In genomic region chr9:126631254-126631653, GRCh38 we compare ENCODE assay signal across 32 cellular contexts. TPM values are rescaled to one million over a fixed set of nuclear protein-coding genes. Genes with fewer than 3 reads are reported as not detected.
A peak's percentile ranks its signal among the peaks of the same experiment; 100 is the strongest.
DNase-seq lines count a peak whose midpoint lies in the region; ATAC-seq, FAIRE-seq and TF ChIP-seq lines count a peak whose summit lies in the region.
"Had no signal": no experiment of that assay in that cellular context is flagged by ENCODE, and none has a peak within 500 bp of the region (broad histone marks: within the 10 kb centered on the region; RNA-seq: fewer than 3 reads in every experiment).

No MANE protein-coding gene starts in this region.

- H3K27me3 ChIP-seq in BE2C (peaks cover 92% of the 10 kb centered on the region), GM23338 (ENCODE audit: insufficient read depth) (peaks cover 97% of the 10 kb centered on the region), K562 (ENCODE audit: control insufficient read depth in 2 of 2, insufficient read depth in 2 of 2, low read length in 2 of 2) (peaks cover 26 to 78% of the 10 kb centered on the region in 2 experiments)

- TF ChIP-seq RAD21 in K562 (CRISPR knock-in tag; conservative IDR thresholded peaks at IDR 0.05 in 1 of 2, IDR thresholded peaks at IDR 0.05 in 1 of 2) = no peak

- intact Hi-C loops in K562 (cut with micrococcal nuclease) = no loop called here
- intact Hi-C loops in activated CD4-positive, alpha-beta T cell treated with anti-CD3 and anti-CD28 coated beads for 36 hours (cut with DNase I, micrococcal nuclease) = no loop called here

- POLR2A ChIA-PET in K562 (lab: Yijun Ruan, JAX) = no interaction called here
- POLR2A ChIA-PET in activated CD4-positive, alpha-beta T cell treated with anti-CD3 and anti-CD28 coated beads for 36 hours (lab: Charles Lee) = no interaction called here

- H3K4me3 ChIP-seq in BE2C (ENCODE audit: low read depth, low read length) (no peak overlapping the region), GM23338 (no peak overlapping the region), K562 (no peak overlapping the region)
- H3K4me3 ChIP-seq: colonic mucosa, prostate gland, tibial nerve had no signal

- no peaks in the 10 kb centered on the region for H3K79me2 ChIP-seq in GM23338 (replicated peaks; ENCODE audit: insufficient read depth)
- H3K79me2 ChIP-seq in K562 (ENCODE audit: control insufficient read depth, insufficient read depth, low read length) = no peaks in the 10 kb centered on the region

- H3K9me1 ChIP-seq in K562 (ENCODE audit: control insufficient read depth, insufficient read depth, low read length) = no peaks in the 10 kb centered on the region

- TF ChIP-seq POLR2A in K562 (conservative IDR thresholded peaks at IDR 0.05) = no peak

- H3K9me3 Mint-ChIP-seq in GM23338 = no peaks in the 10 kb centered on the region; the same call in 2 of the 3 replicates
- H3K9me3 Mint-ChIP-seq in activated CD4-positive, alpha-beta T cell treated with anti-CD3 and anti-CD28 coated beads for 36 hours (ENCODE audit: low read depth) = no peaks in the 10 kb centered on the region
- H3K9me3 Mint-ChIP-seq: activated naive CD4-positive, alpha-beta T cell treated with anti-CD3 and anti-CD28 coated beads, Interleukin-2, amount 50 U/mL, for 24 hours; activated T-helper 17 cell treated with anti-CD3 and anti-CD28 coated beads, Interleukin-2, amount 50 U/mL, for 72 hours; mesothelial cell of epicardium; naive B cell had no signal

- no peak for TF ChIP-seq CTCF in BE2C (IDR thresholded peaks at IDR 0.05; ENCODE audit: low read depth, low read length)
- peak in 1 of 2 experiments; percentile 19; a peak in 1 of 4 replicates for TF ChIP-seq CTCF in GM23338 (conservative IDR thresholded peaks at IDR 0.05; ENCODE audit: low read depth in 2 of 2)
- TF ChIP-seq CTCF in K562 (IDR thresholded peaks at IDR 0.05 in 2 of 3, conservative IDR thresholded peaks at IDR 0.05 in 1 of 3; ENCODE audit: insufficient read depth in 2 of 3, low read depth in 1 of 3, low read length in 3 of 3) = no peak

- H3K4me2 ChIP-seq in GM23338 (no peak overlapping the region), K562 (ENCODE audit: insufficient read depth, low read length) (no peak overlapping the region)

- no peak overlapping the region for H3K9ac ChIP-seq in K562 (ENCODE audit: insufficient read depth in 1 of 2, low read depth in 2 of 2, low read length in 2 of 2)

- CTCF ChIA-PET in K562 (lab: Yijun Ruan, JAX; ENCODE audit: low intra/inter-chr PET ratio) = no interaction called here
- CTCF ChIA-PET in activated CD4-positive, alpha-beta T cell treated with anti-CD3 and anti-CD28 coated beads for 36 hours (lab: Charles Lee) = interaction anchor here (0.6 to 1.4 kb wide), 2 partner anchors 36 to 59 kb away, joined by 3 to 4 read pairs; no protein-coding TSS in a partner anchor

- H4K20me1 ChIP-seq in GM23338 (replicated peaks; ENCODE audit: insufficient read depth) (no peaks in the 10 kb centered on the region; the same call in 1 of the 2 replicates), K562 (replicated peaks; ENCODE audit: control insufficient read depth, insufficient read depth, low read length) (peaks cover 4% of the 10 kb centered on the region; the same call in 1 of the 2 replicates)

- H2AFZ ChIP-seq in GM23338 (no peak overlapping the region), K562 (ENCODE audit: low read depth, low read length) (no peak overlapping the region)

- H3K27ac ChIP-seq in GM23338 (ENCODE audit: low read depth) = no peak overlapping the region
- H3K27ac ChIP-seq in K562 (ENCODE audit: extremely low read depth, low read depth, low read length) = no peak overlapping the region
- H3K27ac ChIP-seq: colonic mucosa, prostate gland, tibial nerve had no signal

- H3K4me1 Mint-ChIP-seq in GM23338 = peaks cover 5% of the 10 kb centered on the region
- peaks cover 3% of the 10 kb centered on the region for H3K4me1 Mint-ChIP-seq in activated CD4-positive, alpha-beta T cell treated with anti-CD3 and anti-CD28 coated beads for 36 hours
- H3K4me1 Mint-ChIP-seq: activated T-helper 17 cell treated with anti-CD3 and anti-CD28 coated beads, Interleukin-2, amount 50 U/mL, for 72 hours had no signal

- 0 out of 2 replicates have a peak, but pooled peaks cover 3% of the 10 kb centered on the region for H3F3A ChIP-seq in GM23338 (replicated peaks; ENCODE audit: low read depth)

- H3K4me3 Mint-ChIP-seq in GM23338 = no peak overlapping the region
- no peak overlapping the region for H3K4me3 Mint-ChIP-seq in activated CD4-positive, alpha-beta T cell treated with anti-CD3 and anti-CD28 coated beads for 36 hours
- H3K4me3 Mint-ChIP-seq: activated T-helper 17 cell treated with anti-CD3 and anti-CD28 coated beads, Interleukin-2, amount 50 U/mL, for 72 hours; mesothelial cell of epicardium; naive B cell had no signal

- FAIRE-seq in K562 (lab: Jason Lieb, UNC) = no peak
- FAIRE-seq: bronchial epithelial cell had no signal

- no peak for TF ChIP-seq EP300 in K562 (IDR thresholded peaks at IDR 0.05; ENCODE audit: low read length)

- H3K36me3 ChIP-seq in BE2C = no peaks in the 10 kb centered on the region
- no peaks in the 10 kb centered on the region for H3K36me3 ChIP-seq in GM23338 (ENCODE audit: insufficient read depth)
- H3K36me3 ChIP-seq in K562 (ENCODE audit: control insufficient read depth, insufficient read depth, low read length) = no peaks in the 10 kb centered on the region
- H3K36me3 ChIP-seq: colonic mucosa, prostate gland, tibial nerve had no signal

- WGBS in K562 (ENCODE audit: insufficient coverage, low coverage, missing lambda C conversion rate) = 0% methylated on average over 5 of the region's 6 CpGs

- no peaks in the 10 kb centered on the region for H3K36me3 Mint-ChIP-seq in GM23338 (ENCODE audit: low read depth)
- no peaks in the 10 kb centered on the region for H3K36me3 Mint-ChIP-seq in activated CD4-positive, alpha-beta T cell treated with anti-CD3 and anti-CD28 coated beads for 36 hours (ENCODE audit: low read depth)
- H3K36me3 Mint-ChIP-seq: activated naive CD4-positive, alpha-beta T cell treated with anti-CD3 and anti-CD28 coated beads, Interleukin-2, amount 50 U/mL, for 24 hours; mesothelial cell of epicardium; naive B cell had no signal

- DNase-seq in BE2C (peak; percentile 43), GM23338 (ENCODE audit: low spot score) (peak; percentile 69), K562 (ENCODE audit: extremely low read depth in 1 of 4, low spot score in 3 of 4) (peak in 2 of 4 experiments; percentile 30 to 37), left lobe of liver (ENCODE audit: low spot score) (no peak), inferior parietal cortex (ENCODE audit: extremely low spot score) (no peak)
- DNase-seq in activated CD4-positive, alpha-beta T cell treated with anti-CD3 and anti-CD28 coated beads for 36 hours = no peak
- DNase-seq: activated CD4-positive, alpha-beta T cell treated with anti-CD3 and anti-CD28 coated beads for 4 hours; amygdala; C1 segment of cervical spinal cord; colonic mucosa; effector CD8-positive, alpha-beta T cell; GDM1; islet precursor cell; Karpas-422; naive B cell; NCI-H1436 treated with DMSO at 0.1 percent for 48 hours; NCI-H2081 treated with DMSO at 0.1 percent for 48 hours; NCI-H748 treated with DMSO at 0.1 percent for 48 hours; nucleus accumbens; SIG-M5; stimulated activated CD4-positive, alpha-beta T cell treated with anti-CD3 and anti-CD28 coated beads, Interleukin-4, amount 100 ng/mL, for 4 hours; SW 1271 had no signal

- H3K27ac Mint-ChIP-seq in GM23338 = no peak overlapping the region
- H3K27ac Mint-ChIP-seq in activated CD4-positive, alpha-beta T cell treated with anti-CD3 and anti-CD28 coated beads for 36 hours = no peak overlapping the region
- H3K27ac Mint-ChIP-seq: activated naive CD4-positive, alpha-beta T cell treated with anti-CD3 and anti-CD28 coated beads, Interleukin-2, amount 50 U/mL, for 24 hours; activated T-helper 17 cell treated with anti-CD3 and anti-CD28 coated beads, Interleukin-2, amount 50 U/mL, for 72 hours; mesothelial cell of epicardium; naive B cell had no signal

- peaks cover 87% of the 10 kb centered on the region for H3K27me3 Mint-ChIP-seq in GM23338 (ENCODE audit: insufficient read depth, low read depth, poor library complexity)
- peaks cover 56% of the 10 kb centered on the region for H3K27me3 Mint-ChIP-seq in activated CD4-positive, alpha-beta T cell treated with anti-CD3 and anti-CD28 coated beads for 36 hours

- no TSS peak for BruUV-seq in K562 (replicated peaks; lab: Mats Ljungman, UMichigan)

- H3K9me2 ChIP-seq in GM23338 (ENCODE audit: insufficient read depth) = no peaks in the 10 kb centered on the region

- ATAC-seq in GM23338 (peak; percentile 63), K562 (no peak; the same call in 2 of the 3 replicates), left lobe of liver (peak; percentile 41), HG03159 (IDR thresholded peaks at IDR 0.05; ENCODE audit: unreplicated experiment) (no peak), GM19455 (IDR thresholded peaks at IDR 0.05; ENCODE audit: unreplicated experiment) (no peak)
- no peak for ATAC-seq in activated CD4-positive, alpha-beta T cell treated with anti-CD3 and anti-CD28 coated beads for 36 hours
- ATAC-seq: activated T-helper 17 cell treated with anti-CD3 and anti-CD28 coated beads, Interleukin-2, amount 50 U/mL, for 72 hours had no signal

- H3K9me3 ChIP-seq in BE2C (no peaks in the 10 kb centered on the region), K562 (replicated peaks; ENCODE audit: control insufficient read depth, insufficient read depth, low read depth, low read length) (no peaks in the 10 kb centered on the region)
- H3K9me3 ChIP-seq: colonic mucosa, prostate gland, tibial nerve had no signal

- in situ Hi-C loops in K562 (cut with MboI) = no loop called here

- H3K4me1 ChIP-seq in BE2C = no peaks in the 10 kb centered on the region
- peaks cover 2% of the 10 kb centered on the region; the same call in 1 of the 2 replicates for H3K4me1 ChIP-seq in GM23338 (ENCODE audit: insufficient read depth)
- peaks cover 0 to 7% of the 10 kb centered on the region in 2 experiments; a peak in 1 of 5 replicates for H3K4me1 ChIP-seq in K562 (replicated peaks in 1 of 2; ENCODE audit: control insufficient read depth in 2 of 2, insufficient read depth in 2 of 2, low read length in 2 of 2)
- H3K4me1 ChIP-seq: colonic mucosa, prostate gland had no signal

RNA-seq across cellular contexts. Expression of gene LMX1B, which starts 17.5 kb away (rescaled TPM):
- polyA plus RNA-seq in BE2C (2012; ENCODE audit: insufficient read depth, insufficient read length, low read depth) = not detected
- 0.21 TPM in 1 of 2 replicates, not detected in the other for total RNA-seq in GM23338 (2014; rRNA removed; shearing (Covaris generic))
- 0.05 and 0.08 TPM in 2 replicates for polyA plus RNA-seq in GM23338 (2016; fragmentation: Nextera tagmentation; extraction: Ambion mirVana)
- total RNA-seq in K562 (2011; cell fraction: chromatin; rRNA removed; ENCODE audit: low replicate concordance) = not detected in 2 replicates
- not detected in 2 replicates for total RNA-seq in K562 (2011; cell fraction: nucleolus; rRNA removed)
- total RNA-seq in K562 (2011; cell fraction: nucleoplasm; rRNA removed) = not detected in 2 replicates
- total RNA-seq in K562 (2014; rRNA removed) = not detected in 2 replicates
- total RNA-seq in K562 (2014; rRNA removed; fragmentation: Illumina TruSeq; extraction: Trizol) = not detected in 2 replicates
- total RNA-seq in K562 (2015; rRNA removed; fragmentation: Illumina TruSeq; extraction: Trizol) = not detected in 2 replicates
- not detected in 2 replicates for total RNA-seq in K562 (2021)
- polyA plus RNA-seq in K562 (2011; rRNA removed) = not detected in 2 replicates
- not detected in 2 replicates for polyA plus RNA-seq in K562 (2011; cell fraction: cytosol; rRNA removed)
- polyA plus RNA-seq in K562 (2011; cell fraction: nucleus; rRNA removed) = not detected in 2 replicates
- not detected in 2 replicates for polyA plus RNA-seq in K562 (2012)
- not detected in 2 replicates for polyA plus RNA-seq in K562 (2014; fragmentation: Illumina TruSeq; extraction: Trizol)
- not detected for polyA plus RNA-seq in K562 (2014; fragmentation: Nextera tagmentation; extraction: Ambion mirVana)
- polyA plus RNA-seq in K562 (2014; rRNA removed) = not detected in 2 replicates
- polyA minus RNA-seq in K562 (2011; rRNA and poly(A)+ RNA removed) = not detected in 2 replicates
- not detected in 2 replicates for polyA minus RNA-seq in K562 (2011; cell fraction: cytosol; rRNA and poly(A)+ RNA removed)
- not detected in 2 replicates for polyA minus RNA-seq in K562 (2011; cell fraction: nucleus; rRNA and poly(A)+ RNA removed)
- not detected for total RNA-seq in left lobe of liver
- not detected for total RNA-seq in activated CD4-positive, alpha-beta T cell treated with anti-CD3 and anti-CD28 coated beads for 36 hours
- total RNA-seq: activated T-helper 17 cell treated with anti-CD3 and anti-CD28 coated beads, Interleukin-2, amount 50 U/mL, for 72 hours; bronchial epithelial cell; liver had no signal
- polyA plus RNA-seq: AG04450, liver had no signal

Comparison
In these comparisons a context has a peak if more than half of its experiments do, and no peak if none do; other contexts are left out.
1. DNase-seq: peak in BE2C (single experiment) and GM23338 (single experiment); none in left lobe of liver (single experiment), activated CD4-positive, alpha-beta T cell treated with anti-CD3 and anti-CD28 coated beads for 36 hours (single experiment) and inferior parietal cortex (single experiment).
2. ATAC-seq: peak in GM23338 (single experiment) and left lobe of liver (single experiment); none in K562 (single experiment), activated CD4-positive, alpha-beta T cell treated with anti-CD3 and anti-CD28 coated beads for 36 hours (single experiment), HG03159 (single experiment) and GM19455 (single experiment).